In the genomic region with DNA sequence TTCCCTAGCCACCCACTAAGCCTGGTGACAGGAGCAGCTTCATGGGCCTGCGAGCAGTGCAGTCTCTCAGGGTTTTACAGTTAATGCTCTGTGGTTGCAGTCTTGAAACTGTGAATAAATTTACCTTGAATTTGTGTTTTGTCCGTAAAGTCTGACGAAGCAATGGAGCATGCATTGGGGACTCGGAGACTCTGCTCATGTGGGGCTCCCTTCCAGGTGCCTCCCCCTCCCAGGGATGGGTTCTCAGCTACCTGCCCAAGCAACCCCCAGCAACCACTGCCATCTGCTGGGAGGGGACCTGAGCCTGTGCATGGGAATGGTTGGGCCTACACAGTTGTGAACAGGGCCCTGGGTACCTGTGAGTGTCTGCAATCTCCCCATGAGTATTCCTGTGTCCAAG, we compare ENCODE assay signal across 13 cellular contexts. TPM values are rescaled to one million over a fixed set of nuclear protein-coding genes. Genes with fewer than 3 reads are reported as not detected.
DNase-seq lines count a peak whose midpoint lies in the region; ATAC-seq, FAIRE-seq and TF ChIP-seq lines count a peak whose summit lies in the region.
"Had no signal": no experiment of that assay in that cellular context is flagged by ENCODE, and none has a peak within 500 bp of the region (broad histone marks: within the 10 kb centered on the region; RNA-seq: fewer than 3 reads in every experiment).

No MANE protein-coding gene starts in this region.

- DNase-seq in GM12864 (ENCODE audit: low read depth) = peak; percentile 46
- peak; percentile 86 for DNase-seq in Karpas-422
- DNase-seq in lower lobe of right lung = no peak
- no peak for DNase-seq in right cardiac atrium
- no peak for DNase-seq in ascending aorta (ENCODE audit: low spot score in 2 of 2)
- no peak for DNase-seq in D721Med (ENCODE audit: insufficient read length, low spot score)
- DNase-seq in psoas muscle = no peak
- DNase-seq: DMS 273 treated with DMSO at 0.1 percent for 48 hours; endodermal cell; Kasumi-1; NCI-H524 treated with DMSO at 0.1 percent for 48 hours; stimulated activated CD4-positive, alpha-beta T cell treated with anti-CD3 and anti-CD28 coated beads, Interleukin-2, amount 100 ng/mL, for 48 hours had no signal

- H3K4me1 ChIP-seq in Karpas-422 (ENCODE audit: low read length) = peaks cover 92% of the 10 kb centered on the region
- peaks cover 17% of the 10 kb centered on the region for H3K4me1 ChIP-seq in lower lobe of right lung
- H3K4me1 ChIP-seq in right cardiac atrium (ENCODE audit: control insufficient read depth, insufficient read depth, low read length) = no peaks in the 10 kb centered on the region
- H3K4me1 ChIP-seq in ascending aorta = no peaks in the 10 kb centered on the region
- H3K4me1 ChIP-seq in psoas muscle = no peaks in the 10 kb centered on the region

- no peaks in the 10 kb centered on the region for H4K20me1 ChIP-seq in Karpas-422 (ENCODE audit: insufficient read depth, low read depth, low read length)

- H3K4me2 ChIP-seq in Karpas-422 (ENCODE audit: low read depth, low read length, poor library complexity, severe bottlenecking) = peak overlapping the region; percentile 68

- peak; percentile 19 for ATAC-seq in GM19043 (IDR thresholded peaks at IDR 0.05; ENCODE audit: low read depth, unreplicated experiment)
- ATAC-seq in lower lobe of right lung = no peak
- ATAC-seq in right cardiac atrium = no peak
- ATAC-seq in psoas muscle = no peak

- H3K27ac ChIP-seq in Karpas-422 (ENCODE audit: low read length) = peak overlapping the region; percentile 91
- peak overlapping the region; percentile 44 for H3K27ac ChIP-seq in lower lobe of right lung
- no peak overlapping the region for H3K27ac ChIP-seq in right cardiac atrium (ENCODE audit: low read length)
- H3K27ac ChIP-seq in ascending aorta = no peak overlapping the region
- no peak overlapping the region for H3K27ac ChIP-seq in psoas muscle

- no peak overlapping the region for H3K4me3 ChIP-seq in GM12864 (ENCODE audit: low read depth, low read length)
- peak overlapping the region; percentile 52 for H3K4me3 ChIP-seq in Karpas-422 (ENCODE audit: low read length)
- no peak overlapping the region for H3K4me3 ChIP-seq in lower lobe of right lung
- H3K4me3 ChIP-seq in right cardiac atrium (ENCODE audit: low read length) = no peak overlapping the region
- no peak overlapping the region for H3K4me3 ChIP-seq in ascending aorta
- H3K4me3 ChIP-seq in psoas muscle = no peak overlapping the region

- H3K36me3 ChIP-seq in Karpas-422 (ENCODE audit: insufficient read depth, low read length) (no peaks in the 10 kb centered on the region), lower lobe of right lung (no peaks in the 10 kb centered on the region), ascending aorta (no peaks in the 10 kb centered on the region), psoas muscle (ENCODE audit: insufficient read depth in 1 of 2, low read depth in 1 of 2) (no peaks in the 10 kb centered on the region)

- TF ChIP-seq CTCF in GM12864 (IDR thresholded peaks at IDR 0.05; ENCODE audit: low read depth, low read length, missing control alignments) = peak; percentile 23
- no peak for TF ChIP-seq CTCF in lower lobe of right lung (IDR thresholded peaks at IDR 0.05)
- no peak for TF ChIP-seq CTCF in ascending aorta (IDR thresholded peaks at IDR 0.05)
- TF ChIP-seq CTCF in D721Med (IDR thresholded peaks at IDR 0.05; ENCODE audit: insufficient read depth, missing control alignments) = no peak
- no peak for TF ChIP-seq CTCF in psoas muscle (IDR thresholded peaks at IDR 0.05)

- H3K79me2 ChIP-seq in Karpas-422 (ENCODE audit: low read length) = no peaks in the 10 kb centered on the region

- WGBS in right cardiac atrium = 93% methylated on average over 4 of the region's 4 CpGs
- WGBS in psoas muscle, 3 donors = 65 to 90% (median 78%) methylated on average over 4 of the region's 4 CpGs

- H3K27me3 ChIP-seq in Karpas-422 (ENCODE audit: low read length) (no peaks in the 10 kb centered on the region), lower lobe of right lung (ENCODE audit: low read depth) (no peaks in the 10 kb centered on the region), right cardiac atrium (ENCODE audit: control insufficient read depth, insufficient read depth) (no peaks in the 10 kb centered on the region), ascending aorta (no peaks in the 10 kb centered on the region), psoas muscle (ENCODE audit: insufficient read depth in 3 of 3, low read length in 2 of 3) (no peaks in the 10 kb centered on the region)

- H2AFZ ChIP-seq in Karpas-422 (ENCODE audit: low read length) = no peak overlapping the region

- no peak for FAIRE-seq in D721Med (lab: Jason Lieb, UNC)

- H3K9ac ChIP-seq in Karpas-422 (ENCODE audit: low read length) = peak overlapping the region; percentile 56

- no peaks in the 10 kb centered on the region for H3K9me2 ChIP-seq in Karpas-422 (replicated peaks; ENCODE audit: insufficient read depth, low read length)

- H3K9me3 ChIP-seq in Karpas-422 (ENCODE audit: low read length) = no peaks in the 10 kb centered on the region; the same call in 1 of the 2 replicates
- no peaks in the 10 kb centered on the region for H3K9me3 ChIP-seq in lower lobe of right lung
- H3K9me3 ChIP-seq in right cardiac atrium (ENCODE audit: control insufficient read depth, low read length) = no peaks in the 10 kb centered on the region
- H3K9me3 ChIP-seq in ascending aorta = no peaks in the 10 kb centered on the region
- no peaks in the 10 kb centered on the region for H3K9me3 ChIP-seq in psoas muscle

- intact Hi-C loops in lower lobe of right lung (cut with DNase I) (no loop called here), right cardiac atrium (cut with DNase I) (no loop called here), ascending aorta (cut with DNase I) (no loop called here), psoas muscle (cut with DNase I) (no loop called here)

RNA-seq across cellular contexts. Expression of gene IKZF1, which starts 36.3 kb away (rescaled TPM):
- 117 and 118 TPM in 2 replicates for total RNA-seq in Karpas-422 (2014; rRNA removed; shearing (Covaris generic); ENCODE audit: low replicate concordance)
- total RNA-seq in lower lobe of right lung = 61.9 TPM
- 1 to 10 TPM; 3.4 to 6.8 (median 4.2) TPM for total RNA-seq in right cardiac atrium
- polyA plus RNA-seq in right cardiac atrium = 0.54 TPM
- total RNA-seq in ascending aorta = 3.6 TPM
- total RNA-seq in psoas muscle = 1 to 10 TPM; 1.1 to 2.0 (median 1.6) TPM
- polyA plus RNA-seq in psoas muscle = under 1 TPM; 0.18 to 0.37 (median 0.26) TPM

Comparison
In these comparisons a context has a peak if more than half of its experiments do, and no peak if none do; other contexts are left out.
1. DNase-seq: peak in GM12864 (single experiment) and Karpas-422 (single experiment); none in lower lobe of right lung (single experiment), right cardiac atrium (0 of 3), ascending aorta (0 of 2), D721Med (single experiment) and psoas muscle (0 of 2).
2. H3K27ac ChIP-seq: peak in Karpas-422 (single experiment) and lower lobe of right lung (single experiment); none in right cardiac atrium (single experiment), ascending aorta (0 of 2) and psoas muscle (single experiment).